8 cellular contexts compared by ENCODE assay signal in the genomic region with DNA sequence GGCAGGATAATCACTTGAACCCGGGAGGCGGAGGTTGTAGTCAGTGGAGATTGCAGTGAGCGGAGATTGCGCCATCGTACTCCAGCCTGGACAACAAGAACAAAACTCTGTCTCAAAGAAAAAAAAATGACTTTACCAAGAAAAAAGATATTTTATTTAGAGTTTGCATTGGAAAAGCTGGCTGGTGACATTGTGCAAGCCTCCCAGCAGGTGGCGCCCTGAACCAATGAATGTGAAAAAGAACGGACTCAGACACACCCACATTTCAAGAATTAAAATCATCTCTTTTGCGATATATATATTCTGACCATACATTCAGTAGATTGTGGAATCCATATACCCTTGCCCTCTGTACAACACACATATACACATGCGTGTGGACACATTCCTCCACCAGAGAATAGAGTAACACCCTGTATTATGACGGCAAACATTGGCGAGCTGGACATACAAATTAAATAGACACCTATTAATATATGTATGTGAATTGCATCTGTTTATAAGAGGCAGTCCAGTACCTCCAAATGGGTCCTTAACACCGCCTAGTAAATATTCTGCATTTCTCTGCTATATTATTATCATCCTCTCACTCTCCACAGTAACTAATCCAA. TPM values are rescaled to one million over a fixed set of nuclear protein-coding genes. Genes with fewer than 3 reads are reported as not detected.
DNase-seq lines count a peak whose midpoint lies in the region; ATAC-seq and TF ChIP-seq lines count a peak whose summit lies in the region.

No MANE protein-coding gene starts in this region.

- H3K4me1 Mint-ChIP-seq in activated naive CD8-positive, alpha-beta T cell treated with anti-CD3 and anti-CD28 coated beads, Interleukin-2, amount 10 ng/mL, durations not matched to agents 7 days and 5 days: no peaks in the 10 kb centered on the region
- H3K4me1 Mint-ChIP-seq in progenitor cell of endocrine pancreas (ENCODE audit: low read depth): no peaks in the 10 kb centered on the region

- peak; percentile 69 for DNase-seq in G401 (ENCODE audit: low spot score)
- DNase-seq in SKM-1 (lab: John Stamatoyannopoulos, UW; ENCODE audit: unreplicated experiment): peak; percentile 27
- peak; percentile 71 for DNase-seq in activated naive CD8-positive, alpha-beta T cell treated with anti-CD3 and anti-CD28 coated beads, Interleukin-2, amount 10 ng/mL, durations not matched to agents 7 days and 5 days
- DNase-seq in Right ventricle myocardium superior: peak; percentile 68
- peak; percentile 48 for DNase-seq in progenitor cell of endocrine pancreas (ENCODE audit: low spot score, unreplicated experiment)
- DNase-seq in aorta: peak; percentile 70 to 87

- H3K4me3 ChIP-seq in aorta (ENCODE audit: low read length in 2 of 2): no peak overlapping the region

- H3K36me3 ChIP-seq in aorta (ENCODE audit: control insufficient read depth in 1 of 2, insufficient read depth in 2 of 2, low read length in 1 of 2): no peaks in the 10 kb centered on the region

- no peak overlapping the region for H3K27ac ChIP-seq in aorta (ENCODE audit: low read depth in 1 of 2, low read length in 2 of 2)

- TF ChIP-seq EP300 in Ishikawa (IDR thresholded peaks at IDR 0.05; ENCODE audit: borderline replicate concordance): no peak

- no peaks in the 10 kb centered on the region for H3K27me3 ChIP-seq in aorta (ENCODE audit: control insufficient read depth in 1 of 2, insufficient read depth in 2 of 2, low read length in 1 of 2)

- in situ Hi-C loops in G401 (cut with HindIII; ENCODE audit: low sequenced_read_pairs): no loop called here

- no peaks in the 10 kb centered on the region for H3K36me3 Mint-ChIP-seq in activated naive CD8-positive, alpha-beta T cell treated with anti-CD3 and anti-CD28 coated beads, Interleukin-2, amount 10 ng/mL, durations not matched to agents 7 days and 5 days
- no peaks in the 10 kb centered on the region for H3K36me3 Mint-ChIP-seq in progenitor cell of endocrine pancreas (ENCODE audit: insufficient read depth)

- no peaks in the 10 kb centered on the region for H3K9me3 Mint-ChIP-seq in activated naive CD8-positive, alpha-beta T cell treated with anti-CD3 and anti-CD28 coated beads, Interleukin-2, amount 10 ng/mL, durations not matched to agents 7 days and 5 days
- H3K9me3 Mint-ChIP-seq in progenitor cell of endocrine pancreas (ENCODE audit: low read depth): no peaks in the 10 kb centered on the region

- H3K9me3 ChIP-seq in aorta (ENCODE audit: control insufficient read depth, low read length): no peaks in the 10 kb centered on the region

- H3K4me3 Mint-ChIP-seq in activated naive CD8-positive, alpha-beta T cell treated with anti-CD3 and anti-CD28 coated beads, Interleukin-2, amount 10 ng/mL, durations not matched to agents 7 days and 5 days: no peak overlapping the region
- H3K4me3 Mint-ChIP-seq in progenitor cell of endocrine pancreas (ENCODE audit: low read depth): no peak overlapping the region

- ATAC-seq in activated naive CD8-positive, alpha-beta T cell treated with anti-CD3 and anti-CD28 coated beads, Interleukin-2, amount 10 ng/mL, durations not matched to agents 7 days and 5 days (ENCODE audit: low read depth): no peak
- ATAC-seq in Right ventricle myocardium superior (ENCODE audit: poor library complexity) (no peak), aorta (ENCODE audit: low FRiP score) (peak; percentile 60), HG02981 (IDR thresholded peaks at IDR 0.05; ENCODE audit: unreplicated experiment) (no peak)

- no peak overlapping the region for H3K27ac Mint-ChIP-seq in activated naive CD8-positive, alpha-beta T cell treated with anti-CD3 and anti-CD28 coated beads, Interleukin-2, amount 10 ng/mL, durations not matched to agents 7 days and 5 days
- H3K27ac Mint-ChIP-seq in progenitor cell of endocrine pancreas: no peak overlapping the region

- no peaks in the 10 kb centered on the region for H3K27me3 Mint-ChIP-seq in activated naive CD8-positive, alpha-beta T cell treated with anti-CD3 and anti-CD28 coated beads, Interleukin-2, amount 10 ng/mL, durations not matched to agents 7 days and 5 days
- no peaks in the 10 kb centered on the region for H3K27me3 Mint-ChIP-seq in progenitor cell of endocrine pancreas

- POLR2A ChIA-PET in activated naive CD8-positive, alpha-beta T cell treated with anti-CD3 and anti-CD28 coated beads, Interleukin-2, amount 10 ng/mL, durations not matched to agents 7 days and 5 days (lab: Charles Lee): no interaction called here

- WGBS in aorta, 2 donors: 48 to 56% methylated on average over 12 of the region's 12 CpGs

- intact Hi-C loops in Right ventricle myocardium superior (cut with DNase I): no loop called here
- intact Hi-C loops in aorta (cut with DNase I): no loop called here

- peak; percentile 72 for TF ChIP-seq RAD21 in Ishikawa (IDR thresholded peaks at IDR 0.05; ENCODE audit: low read depth)

- no peaks in the 10 kb centered on the region for H3K4me1 ChIP-seq in aorta (ENCODE audit: control insufficient read depth in 1 of 2, insufficient read depth in 2 of 2, low read length in 2 of 2)

- peak; percentile 97 for TF ChIP-seq CTCF in progenitor cell of endocrine pancreas (IDR thresholded peaks at IDR 0.05; ENCODE audit: unreplicated experiment)

TF ChIP-seq in Ishikawa, 13 proteins besides CTCF, POLR2A, EP300 and RAD21:
- TF ChIP-seq ZBTB7A (IDR thresholded peaks at IDR 0.05; ENCODE audit: low read depth) (no peak), TCF12 (IDR thresholded peaks at IDR 0.05; ENCODE audit: low read depth) (no peak), FOXM1 (IDR thresholded peaks at IDR 0.05; ENCODE audit: borderline replicate concordance, low read depth) (no peak), YY1 (IDR thresholded peaks at IDR 0.05; ENCODE audit: low read depth) (no peak), TEAD4 (IDR thresholded peaks at IDR 0.05) (0 out of 2 replicates have a peak, but pooled peaks have one; percentile 13)
- TF ChIP-seq, protein P1, sequence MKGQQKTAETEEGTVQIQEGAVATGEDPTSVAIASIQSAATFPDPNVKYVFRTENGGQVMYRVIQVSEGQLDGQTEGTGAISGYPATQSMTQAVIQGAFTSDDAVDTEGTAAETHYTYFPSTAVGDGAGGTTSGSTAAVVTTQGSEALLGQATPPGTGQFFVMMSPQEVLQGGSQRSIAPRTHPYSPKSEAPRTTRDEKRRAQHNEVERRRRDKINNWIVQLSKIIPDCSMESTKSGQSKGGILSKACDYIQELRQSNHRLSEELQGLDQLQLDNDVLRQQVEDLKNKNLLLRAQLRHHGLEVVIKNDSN (IDR thresholded peaks at IDR 0.05): no peak

RNA-seq across cellular contexts. Expression of gene CADM3, which starts 39.0 kb away (rescaled TPM):
- total RNA-seq in G401 (2014; rRNA removed; shearing (Covaris generic)): not detected in 2 replicates
- not detected for total RNA-seq in activated naive CD8-positive, alpha-beta T cell treated with anti-CD3 and anti-CD28 coated beads, Interleukin-2, amount 10 ng/mL, durations not matched to agents 7 days and 5 days
- 5.3 TPM for total RNA-seq in Right ventricle myocardium superior
- total RNA-seq in progenitor cell of endocrine pancreas: 7.1 and 8.9 TPM in 2 replicates
- total RNA-seq in aorta: 10 to 100 TPM; 10.9 to 41.2 TPM
- under 1 TPM in 1 of 2 donors, not detected in 1; 0.75 TPM for polyA plus RNA-seq in aorta

RNA-seq across cellular contexts. Expression of gene AIM2, which starts 55.8 kb away (rescaled TPM):
- not detected in 2 replicates for total RNA-seq in G401 (2014; rRNA removed; shearing (Covaris generic))
- total RNA-seq in activated naive CD8-positive, alpha-beta T cell treated with anti-CD3 and anti-CD28 coated beads, Interleukin-2, amount 10 ng/mL, durations not matched to agents 7 days and 5 days: 1 to 10 TPM; 3.0 to 4.4 TPM
- 0.56 TPM for total RNA-seq in Right ventricle myocardium superior
- total RNA-seq in progenitor cell of endocrine pancreas: 2.0 and 2.1 TPM in 2 replicates
- 1 to 10 TPM in 1 of 2 donors, under 1 TPM in 1; 0.97 to 2.6 TPM for total RNA-seq in aorta
- polyA plus RNA-seq in aorta: under 1 TPM in 1 of 2 donors, not detected in 1; 0.38 TPM

Comparison
In these comparisons a context has a peak if more than half of its experiments do, and no peak if none do; other contexts are left out.
1. DNase-seq: peak in every context shown above with its lines; median percentile 78 in aorta; 71 in activated naive CD8-positive, alpha-beta T cell treated with anti-CD3 and anti-CD28 coated beads, Interleukin-2, amount 10 ng/mL, durations not matched to agents 7 days and 5 days; 69 in G401; 68 in Right ventricle myocardium superior; 48 in progenitor cell of endocrine pancreas; 27 in SKM-1.